In the genomic region with DNA sequence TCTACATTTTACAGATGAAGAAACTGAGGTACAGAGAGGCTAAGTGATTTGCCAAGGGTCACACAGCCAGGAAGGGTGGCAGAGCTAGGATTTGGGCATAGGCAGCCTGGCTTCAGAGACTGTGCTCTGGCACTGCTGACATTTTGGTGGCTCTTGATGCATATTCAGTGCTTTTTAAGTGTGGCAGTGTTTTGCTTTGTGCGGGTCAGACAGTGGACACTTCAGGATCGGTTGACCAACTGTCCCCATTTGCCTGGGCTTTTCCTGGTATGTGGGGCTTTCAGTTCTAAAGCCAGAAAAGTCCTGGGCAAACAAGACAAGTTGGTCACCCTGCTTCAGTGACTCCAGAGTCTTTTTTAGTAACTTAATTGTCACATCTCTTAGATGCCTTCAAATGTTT, we compare ENCODE assay signal across 21 cellular contexts.
"Had no signal": no experiment of that assay in that cellular context is flagged by ENCODE, and none has a peak within 500 bp of the region (broad histone marks: within the 10 kb centered on the region; RNA-seq: fewer than 3 reads in every experiment).

No MANE protein-coding gene starts in this region.

- H3K27ac ChIP-seq: coronary artery, foreskin keratinocyte, hepatocyte, left ventricle myocardium inferior, lower lobe of right lung, parathyroid adenoma, psoas muscle, right atrium auricular region, sigmoid colon, skin epidermis, tibial nerve had no signal

- H3K9ac ChIP-seq: parathyroid adenoma had no signal

- H3K27me3 ChIP-seq: foreskin keratinocyte, hepatocyte, right atrium auricular region, sigmoid colon, tibial nerve had no signal

- FAIRE-seq: endothelial cell of umbilical vein, kidney had no signal

- DNase-seq: effector CD4-positive, alpha-beta T cell; endodermal cell; erythroblast; foreskin keratinocyte; kidney; left cardiac atrium; left ventricle myocardium inferior; lower lobe of right lung; midbrain; occipital lobe; psoas muscle; sigmoid colon; stimulated activated CD4-positive, alpha-beta T cell treated with anti-CD3 and anti-CD28 coated beads, Interleukin-12 subunit alpha, Interleukin-12 subunit beta, amount 100 ng/mL, for 4 hours; stimulated activated naive CD8-positive, alpha-beta T cell treated with anti-CD3 and anti-CD28 coated beads, Interleukin-15, Interleukin-2, amounts not matched to agents 100 U/mL and 50 U/mL, for 24 hours had no signal

- H2AFZ ChIP-seq: hepatocyte, parathyroid adenoma had no signal

- H3K4me2 ChIP-seq: hepatocyte had no signal

- H3K4me3 ChIP-seq: coronary artery, hepatocyte, left ventricle myocardium inferior, lower lobe of right lung, psoas muscle, right atrium auricular region, sigmoid colon, skin epidermis, tibial nerve had no signal

- H3K36me3 ChIP-seq: left ventricle myocardium inferior, lower lobe of right lung, right atrium auricular region, sigmoid colon had no signal

- H3K9me3 ChIP-seq: left ventricle myocardium inferior, lower lobe of right lung, psoas muscle, right atrium auricular region, sigmoid colon, tibial nerve had no signal

- ATAC-seq: foreskin keratinocyte; left cardiac atrium; lower lobe of right lung; psoas muscle; stimulated activated naive CD8-positive, alpha-beta T cell treated with anti-CD3 and anti-CD28 coated beads, Interleukin-15, Interleukin-2, amounts not matched to agents 100 U/mL and 50 U/mL, for 24 hours had no signal

- H3K4me1 ChIP-seq: lower lobe of right lung, parathyroid adenoma, psoas muscle, right atrium auricular region, sigmoid colon had no signal
